ENCODE assay signal across 28 cellular contexts in the genomic region with DNA sequence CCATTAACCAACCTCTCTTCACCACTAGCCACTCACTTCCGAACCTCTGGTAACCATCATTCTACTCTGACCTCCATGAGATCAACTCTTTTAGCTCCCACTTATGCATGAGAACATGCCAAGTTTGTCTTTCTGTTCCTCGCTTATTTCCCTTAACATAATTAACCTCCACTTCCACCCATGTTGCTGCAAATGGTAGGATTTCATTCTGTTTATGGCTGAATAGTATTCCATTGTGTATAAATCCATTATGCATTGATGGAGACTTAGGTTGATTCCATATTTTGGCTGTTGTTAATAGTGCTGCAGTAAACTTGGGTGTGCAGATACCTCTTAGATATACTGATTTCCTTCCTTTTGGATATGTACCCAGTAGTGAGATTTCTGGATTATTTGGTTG.
"Had no signal": no experiment of that assay in that cellular context is flagged by ENCODE, and none has a peak within 500 bp of the region (broad histone marks: within the 10 kb centered on the region; RNA-seq: fewer than 3 reads in every experiment).

No MANE protein-coding gene starts in this region.

- DNase-seq: hypothalamus; immature natural killer cell; kidney; left colon; left lung; lower lobe of right lung; mammary epithelial cell; mesenchymal stem cell; naive thymus-derived CD8-positive, alpha-beta T cell; nucleus accumbens; pancreas; posterior cingulate gyrus; retina; right cardiac atrium; stimulated activated CD4-positive, alpha-beta T cell treated with anti-CD3 and anti-CD28 coated beads, Interleukin-12 subunit alpha, Interleukin-12 subunit beta, amount 100 ng/mL, for 4 hours; stimulated activated CD4-positive, alpha-beta T cell treated with anti-CD3 and anti-CD28 coated beads, Interleukin-15, amount 100 ng/mL, for 24 hours; stimulated activated CD4-positive, alpha-beta T cell treated with anti-CD3 and anti-CD28 coated beads, Interleukin-2, amount 100 ng/mL, for 24 hours; stimulated activated CD4-positive, alpha-beta T cell treated with anti-CD3 and anti-CD28 coated beads, Interleukin-4, amount 100 ng/mL, for 1 hour; stimulated activated naive CD4-positive, alpha-beta T cell; substantia nigra; uterus had no signal

- H3K27me3 ChIP-seq: left lung, pancreas, tibial nerve, uterus had no signal

- H3K4me1 ChIP-seq: left lung, lower lobe of right lung, pancreas, prostate gland, tibial nerve, uterus had no signal

- H3K4me1 Mint-ChIP-seq: immature natural killer cell; naive thymus-derived CD8-positive, alpha-beta T cell; nephron; neural crest cell had no signal

- H3K9me3 ChIP-seq: prostate gland had no signal

- H3K4me3 ChIP-seq: left lung, lower lobe of right lung, pancreas, prostate gland, skin epidermis, tibial nerve, uterus had no signal

- H3K27me3 Mint-ChIP-seq: naive thymus-derived CD8-positive, alpha-beta T cell; stimulated activated naive CD8-positive, alpha-beta T cell treated with anti-CD3 and anti-CD28 coated beads, Interleukin-15, Interleukin-2, amounts not matched to agents 100 ng/mL and 50 ng/mL, for 24 hours; type B pancreatic cell had no signal

- H3K27ac ChIP-seq: left lung, lower lobe of right lung, pancreas, prostate gland, skin epidermis, tibial nerve, uterus had no signal

- H3K27ac Mint-ChIP-seq: immature natural killer cell; naive thymus-derived CD8-positive, alpha-beta T cell; nephron; stimulated activated naive CD8-positive, alpha-beta T cell treated with anti-CD3 and anti-CD28 coated beads, Interleukin-15, Interleukin-2, amounts not matched to agents 100 ng/mL and 50 ng/mL, for 24 hours; type B pancreatic cell had no signal

- H3K4me3 Mint-ChIP-seq: nephron; neural crest cell; stimulated activated naive CD8-positive, alpha-beta T cell treated with anti-CD3 and anti-CD28 coated beads, Interleukin-15, Interleukin-2, amounts not matched to agents 100 ng/mL and 50 ng/mL, for 24 hours; type B pancreatic cell had no signal
